ENCODE assay signal across 1 cellular context in the genomic region with DNA sequence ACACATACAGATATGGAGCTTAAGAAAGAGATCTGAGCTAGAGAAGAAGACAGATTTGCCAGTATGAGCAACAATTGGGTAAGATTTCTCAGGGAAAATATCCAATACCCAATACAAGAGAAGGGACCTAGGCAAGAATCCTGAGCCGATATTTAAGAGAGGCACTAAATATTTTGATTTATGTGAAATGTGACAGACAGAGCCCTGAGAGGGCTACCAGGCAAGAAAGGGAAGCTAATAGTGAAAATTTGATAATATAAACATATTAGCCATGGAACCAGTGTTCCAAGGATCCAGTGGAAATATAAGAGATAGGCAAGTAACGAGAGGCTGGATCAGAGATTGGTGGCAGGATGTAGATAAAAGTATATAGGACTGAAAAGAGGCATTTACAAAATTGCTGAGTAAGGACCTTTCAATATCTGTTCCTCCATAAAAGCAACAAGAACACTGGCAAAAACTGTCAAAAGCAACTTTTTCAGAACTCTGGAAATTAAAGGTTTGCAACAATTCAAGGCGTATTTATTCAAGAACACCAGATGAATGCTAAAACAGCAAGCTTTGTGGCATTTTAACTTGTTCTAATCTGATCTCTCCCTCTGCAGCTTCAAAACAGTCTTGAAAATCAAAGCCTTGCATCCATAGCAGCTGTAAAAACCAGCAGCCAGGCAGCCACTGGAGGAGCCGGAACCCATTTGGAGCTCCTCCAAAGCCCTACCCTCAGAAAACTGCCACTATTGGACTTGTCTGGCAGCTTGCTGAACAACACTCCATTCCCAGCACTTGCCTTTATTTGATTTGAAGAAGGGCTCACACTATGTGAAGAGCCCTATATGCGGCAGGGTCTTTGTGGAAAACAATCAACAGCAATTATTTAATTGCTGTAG.
TF ChIP-seq lines count a peak whose summit lies in the region.

No MANE protein-coding gene starts in this region.

TF ChIP-seq in HEK293, 187 proteins besides CTCF, POLR2A, EP300 and RAD21 (continued from another document):
- TF ChIP-seq ZNF629 (tag by site-specific recombination; IDR thresholded peaks at IDR 0.05) (no peak), ZNF175 (tag by site-specific recombination; IDR thresholded peaks at IDR 0.05) (no peak)
